ENCODE assay signal across 9 cellular contexts in genomic region chr10:111811515-111811914, GRCh38.
"Had no signal": no experiment of that assay in that cellular context is flagged by ENCODE, and none has a peak within 500 bp of the region (broad histone marks: within the 10 kb centered on the region; RNA-seq: fewer than 3 reads in every experiment).

No MANE protein-coding gene starts in this region.

- H3K9me3 ChIP-seq: HAP-1 had no signal

- H3K27ac Mint-ChIP-seq: HFFc6, IgD-negative memory B cell had no signal

- H3K4me3 Mint-ChIP-seq: HFFc6, IgD-negative memory B cell had no signal

- H3K36me3 ChIP-seq: HAP-1 had no signal

- H3K4me1 ChIP-seq: HAP-1 had no signal

- H2AFZ ChIP-seq: GM23248 had no signal

- DNase-seq: GM23248, GOT3, H7, HFFc6, KG1 had no signal

- H3K27me3 Mint-ChIP-seq: IgD-negative memory B cell had no signal

- H3K27ac ChIP-seq: GM23248, HL-60 had no signal

- ATAC-seq: HCT116 had no signal

- H3K36me3 Mint-ChIP-seq: IgD-negative memory B cell had no signal

- H3K9ac ChIP-seq: GM23248 had no signal

- H3K4me3 ChIP-seq: GM23248, HAP-1 had no signal
